ENCODE assay signal across 1 cellular context in the genomic region with DNA sequence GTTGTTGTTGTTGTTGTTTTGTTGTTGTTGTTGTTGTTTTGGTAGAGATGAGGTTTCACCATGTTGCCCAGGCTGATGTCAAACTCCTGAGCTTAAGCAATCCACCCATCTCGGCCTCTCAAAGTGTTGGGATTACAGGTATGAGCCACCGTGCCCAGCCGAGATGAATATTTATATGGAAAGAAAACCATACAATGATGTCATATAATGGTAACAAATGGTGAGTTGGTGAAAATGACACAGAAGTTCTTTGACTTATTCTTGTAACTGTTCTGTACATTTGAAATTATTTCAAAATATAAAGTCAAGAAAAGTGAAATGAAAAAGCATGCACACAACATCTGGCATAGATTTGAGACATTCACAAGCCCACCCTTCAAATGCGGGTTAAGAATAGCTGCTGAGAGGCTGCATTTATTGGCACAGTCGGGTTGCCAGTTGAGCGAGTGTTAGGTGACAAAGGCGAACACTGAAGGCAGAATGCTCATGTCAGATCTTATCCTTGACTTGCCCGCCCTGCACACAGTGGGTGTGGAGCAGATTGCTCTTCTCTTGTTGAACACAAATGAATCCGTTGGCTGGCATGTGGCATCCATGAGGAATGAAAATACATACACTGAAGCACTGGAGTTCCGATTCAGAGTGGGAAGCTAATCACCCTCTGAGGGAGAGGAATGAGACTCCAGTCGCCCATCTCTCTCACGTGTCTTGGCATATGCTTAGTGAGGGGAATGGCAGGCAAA.
TF ChIP-seq lines count a peak whose summit lies in the region.

No MANE protein-coding gene starts in this region.

TF ChIP-seq in K562, 482 proteins besides CTCF, POLR2A, EP300 and RAD21:
- TF ChIP-seq CBX8 (IDR thresholded peaks at IDR 0.05; ENCODE audit: borderline replicate concordance, extremely low read depth, low read depth, low read length, poor library complexity, severe bottlenecking) (no peak), NCOA6 (IDR thresholded peaks at IDR 0.05) (no peak), CBFB (CRISPR knock-in tag; IDR thresholded peaks at IDR 0.05) (no peak), ZFPM2 (CRISPR knock-in tag; IDR thresholded peaks at IDR 0.05) (no peak), ZNF175 (CRISPR knock-in tag; IDR thresholded peaks at IDR 0.05; ENCODE audit: low read depth) (no peak)
- TF ChIP-seq, protein P1, sequence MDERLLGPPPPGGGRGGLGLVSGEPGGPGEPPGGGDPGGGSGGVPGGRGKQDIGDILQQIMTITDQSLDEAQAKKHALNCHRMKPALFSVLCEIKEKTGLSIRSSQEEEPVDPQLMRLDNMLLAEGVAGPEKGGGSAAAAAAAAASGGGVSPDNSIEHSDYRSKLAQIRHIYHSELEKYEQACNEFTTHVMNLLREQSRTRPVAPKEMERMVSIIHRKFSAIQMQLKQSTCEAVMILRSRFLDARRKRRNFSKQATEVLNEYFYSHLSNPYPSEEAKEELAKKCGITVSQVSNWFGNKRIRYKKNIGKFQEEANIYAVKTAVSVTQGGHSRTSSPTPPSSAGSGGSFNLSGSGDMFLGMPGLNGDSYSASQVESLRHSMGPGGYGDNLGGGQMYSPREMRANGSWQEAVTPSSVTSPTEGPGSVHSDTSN (CRISPR knock-in tag; IDR thresholded peaks at IDR 0.05; ENCODE audit: low read depth) = no peak
- TF ChIP-seq, protein P1 (tag; conservative IDR thresholded peaks at IDR 0.05; ENCODE audit: low read depth) = no peak
- TF ChIP-seq, protein P2, sequence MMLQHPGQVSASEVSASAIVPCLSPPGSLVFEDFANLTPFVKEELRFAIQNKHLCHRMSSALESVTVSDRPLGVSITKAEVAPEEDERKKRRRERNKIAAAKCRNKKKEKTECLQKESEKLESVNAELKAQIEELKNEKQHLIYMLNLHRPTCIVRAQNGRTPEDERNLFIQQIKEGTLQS (IDR thresholded peaks at IDR 0.05) = 0 out of 2 replicates have a peak, but pooled peaks have one; percentile 8
- TF ChIP-seq, protein P2 (CRISPR knock-in tag; conservative IDR thresholded peaks at IDR 0.05) = no peak
